In genomic region chr5:171405615-171406014, GRCh38 we compare ENCODE assay signal across 2 cellular contexts.
TF ChIP-seq lines count a peak whose summit lies in the region.

No MANE protein-coding gene starts in this region.

TF ChIP-seq in IMR-90, 13 proteins besides CTCF, POLR2A, EP300 and RAD21:
- TF ChIP-seq BHLHE40 (IDR thresholded peaks at IDR 0.05; ENCODE audit: low read depth, low read length) (no peak), SMC3 (IDR thresholded peaks at IDR 0.05; ENCODE audit: low read depth, low read length) (peak; percentile 7; the same call in 1 of the 2 replicates)

TF ChIP-seq in GM12878, 131 proteins besides CTCF, POLR2A, EP300 and RAD21:
- TF ChIP-seq RAD51 (IDR thresholded peaks at IDR 0.05) (no peak), ELK1 (IDR thresholded peaks at IDR 0.05; ENCODE audit: low read depth, low read length) (no peak), IRF4 (IDR thresholded peaks at IDR 0.05; ENCODE audit: low read depth, low read length) (no peak), REST (IDR thresholded peaks at IDR 0.05; ENCODE audit: low read depth, low read length) (no peak), ATF3 (IDR thresholded peaks at IDR 0.05; ENCODE audit: borderline replicate concordance, extremely low read depth, low read depth, low read length) (no peak), PAX8 (IDR thresholded peaks at IDR 0.05) (no peak), SMARCA5 (IDR thresholded peaks at IDR 0.05) (no peak), E2F4 (IDR thresholded peaks at IDR 0.05; ENCODE audit: low read depth, low read length) (no peak), MYC (IDR thresholded peaks at IDR 0.05; ENCODE audit: insufficient read depth, insufficient read length, insufficient replicate concordance, low read length, severe bottlenecking) (no peak), TCF12 (IDR thresholded peaks at IDR 0.05; ENCODE audit: low read depth, low read length) (no peak), STAT1 (conservative IDR thresholded peaks at IDR 0.05) (no peak), ZNF274 (IDR thresholded peaks at IDR 0.05; ENCODE audit: insufficient read depth, insufficient read length) (no peak), CBX5 (IDR thresholded peaks at IDR 0.05; ENCODE audit: low read depth) (no peak), E4F1 (IDR thresholded peaks at IDR 0.05; ENCODE audit: borderline replicate concordance, partially characterized antibody) (no peak), EGR1 (IDR thresholded peaks at IDR 0.05; ENCODE audit: borderline replicate concordance in 1 of 2, low read depth in 2 of 2, low read length in 2 of 2) (no peak), SREBF2 (IDR thresholded peaks at IDR 0.05; ENCODE audit: low read length) (no peak), ZBED1 (IDR thresholded peaks at IDR 0.05; ENCODE audit: borderline replicate concordance) (no peak), CHD2 (IDR thresholded peaks at IDR 0.05; ENCODE audit: borderline replicate concordance, low read depth, low read length) (no peak), MEF2A (IDR thresholded peaks at IDR 0.05; ENCODE audit: insufficient read depth, low read depth, low read length) (no peak)
